Comparison of ENCODE assay signal across 12 cellular contexts in the genomic region with DNA sequence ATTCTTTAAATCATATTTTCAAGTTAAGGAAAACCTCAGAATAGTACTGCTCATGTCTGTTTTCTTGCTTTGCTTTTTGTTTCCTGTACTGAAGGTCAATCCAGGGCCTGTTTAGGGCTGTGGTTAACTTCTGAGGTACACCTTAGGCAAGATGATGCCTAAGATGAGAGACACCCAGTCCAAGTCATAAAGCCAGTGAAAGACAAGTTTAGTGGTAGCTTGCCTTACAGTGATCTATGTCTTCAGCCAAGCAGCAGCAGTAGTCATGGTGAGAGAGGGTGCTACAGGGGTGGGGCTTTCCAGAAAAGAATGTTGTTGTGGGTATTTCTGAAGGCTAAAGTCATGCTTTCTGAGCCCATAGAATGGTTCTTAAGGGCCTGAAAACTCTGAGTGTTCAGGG.
DNase-seq lines count a peak whose midpoint lies in the region; ATAC-seq lines count a peak whose summit lies in the region.
"Had no signal": no experiment of that assay in that cellular context is flagged by ENCODE, and none has a peak within 500 bp of the region (broad histone marks: within the 10 kb centered on the region; RNA-seq: fewer than 3 reads in every experiment).

No MANE protein-coding gene starts in this region.

- DNase-seq in activated CD4-positive, alpha-beta T cell treated with anti-CD3 and anti-CD28 coated beads for 48 hours: peak; percentile 25
- no peak for DNase-seq in activated CD4-positive, alpha-beta T cell treated with anti-CD3 and anti-CD28 coated beads, Interleukin-2, amount 50 U/mL, for 1 hour
- DNase-seq in naive B cell (no peak), SW480 (ENCODE audit: low spot score) (no peak), CD1c-positive myeloid dendritic cell (ENCODE audit: extremely low spot score) (no peak), NCI-H82 treated with DMSO at 0.1 percent for 48 hours (lab: John Stamatoyannopoulos, UW; ENCODE audit: unreplicated experiment) (no peak)
- DNase-seq: kidney, NCI-H1694 treated with DMSO at 0.1 percent for 48 hours, right lobe of liver, SJCRH30 had no signal

- H3K27ac Mint-ChIP-seq in naive B cell: peak overlapping the region in 2 of 6 donors; percentile 13 to 27

- peaks cover 0 to 4% (median 0%) of the 10 kb centered on the region in 7 donors for H3K9me3 Mint-ChIP-seq in naive B cell

- ATAC-seq in GM21576 (IDR thresholded peaks at IDR 0.05; ENCODE audit: unreplicated experiment) (peak; percentile 60), HG03520 (IDR thresholded peaks at IDR 0.05; ENCODE audit: unreplicated experiment) (peak; percentile 83), naive B cell (ENCODE audit: low read depth in 2 of 2) (peak; percentile 67 to 85)
- ATAC-seq: right lobe of liver had no signal

- peak overlapping the region in 1 of 8 donors; percentile 18 for H3K4me3 Mint-ChIP-seq in naive B cell

- H3K4me1 Mint-ChIP-seq in naive B cell: peaks cover 10 to 14% (median 11%) of the 10 kb centered on the region in 3 donors

- H3K36me3 Mint-ChIP-seq in naive B cell: peaks cover 0 to 8% of the 10 kb centered on the region in 2 donors

- H3K27me3 Mint-ChIP-seq in naive B cell: peaks cover 0 to 21% (median 0%) of the 10 kb centered on the region in 3 donors
